ENCODE assay signal across 1 cellular context in the genomic region with DNA sequence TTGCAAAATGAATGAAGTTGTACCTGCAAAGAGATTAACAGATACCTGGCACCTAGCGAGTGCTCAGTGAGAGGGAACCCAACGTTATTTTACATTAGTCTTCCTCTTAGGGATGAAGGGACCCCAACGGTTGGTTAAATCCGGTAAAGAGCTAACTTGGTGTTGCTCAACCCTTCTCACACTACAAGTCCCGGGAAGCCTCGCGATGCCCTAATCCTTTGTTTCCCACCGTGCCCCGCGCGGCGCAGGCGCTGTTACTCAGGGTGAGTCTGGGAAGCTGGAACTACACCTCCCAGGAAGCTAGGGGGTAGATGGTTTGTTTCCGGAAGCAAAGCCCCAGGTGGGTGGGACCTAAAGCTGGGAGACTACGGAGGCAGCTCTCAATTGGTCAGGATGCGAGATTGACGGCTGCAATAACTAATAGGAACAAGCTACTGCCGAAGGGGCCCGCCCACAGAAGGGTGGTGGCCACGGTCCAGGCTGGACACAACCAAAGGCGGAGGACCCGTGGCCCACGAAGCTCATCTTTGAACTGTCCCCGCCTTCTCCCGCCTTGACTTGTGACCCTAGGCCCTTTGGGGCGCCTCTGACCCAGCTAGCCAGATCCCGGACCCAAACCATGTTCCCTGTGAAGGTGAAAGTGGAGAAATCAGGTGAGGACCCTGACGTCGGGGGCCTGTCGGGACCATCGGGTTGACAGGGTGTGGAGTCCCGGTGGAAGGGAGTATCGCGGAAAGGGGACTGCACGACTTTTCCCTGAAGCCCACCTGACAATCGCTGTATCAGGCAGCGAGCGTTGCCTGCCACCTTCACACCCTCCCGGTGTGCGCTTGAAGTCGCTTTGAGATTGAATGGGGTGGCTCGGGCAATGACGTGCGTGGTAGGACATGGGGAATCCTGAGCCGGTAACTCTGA.
TF ChIP-seq lines count a peak whose summit lies in the region.

Gene LIN37, plus strand, starts transcription at position 471 of the 915 bp plus-strand sequence. Its CDS starts 149 bp downstream, at position 620.

TF ChIP-seq in K562, 482 proteins besides CTCF, POLR2A, EP300 and RAD21 (continued from another document and continues in another):
- TF ChIP-seq, protein P1, sequence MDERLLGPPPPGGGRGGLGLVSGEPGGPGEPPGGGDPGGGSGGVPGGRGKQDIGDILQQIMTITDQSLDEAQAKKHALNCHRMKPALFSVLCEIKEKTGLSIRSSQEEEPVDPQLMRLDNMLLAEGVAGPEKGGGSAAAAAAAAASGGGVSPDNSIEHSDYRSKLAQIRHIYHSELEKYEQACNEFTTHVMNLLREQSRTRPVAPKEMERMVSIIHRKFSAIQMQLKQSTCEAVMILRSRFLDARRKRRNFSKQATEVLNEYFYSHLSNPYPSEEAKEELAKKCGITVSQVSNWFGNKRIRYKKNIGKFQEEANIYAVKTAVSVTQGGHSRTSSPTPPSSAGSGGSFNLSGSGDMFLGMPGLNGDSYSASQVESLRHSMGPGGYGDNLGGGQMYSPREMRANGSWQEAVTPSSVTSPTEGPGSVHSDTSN (CRISPR knock-in tag; IDR thresholded peaks at IDR 0.05; ENCODE audit: low read depth) = peak; percentile 91
- TF ChIP-seq, protein P1 (tag; conservative IDR thresholded peaks at IDR 0.05; ENCODE audit: low read depth) = peak; percentile 99
- TF ChIP-seq TFE3 (CRISPR knock-in tag; IDR thresholded peaks at IDR 0.05) (no peak), GTF3C2 (IDR thresholded peaks at IDR 0.05; ENCODE audit: borderline replicate concordance, extremely low read depth, insufficient read length) (no peak), MXI1 (IDR thresholded peaks at IDR 0.05; ENCODE audit: low read depth, low read length) (no peak), ILF3 (IDR thresholded peaks at IDR 0.05; ENCODE audit: borderline replicate concordance) (no peak), PYGO2 (tag; IDR thresholded peaks at IDR 0.05) (no peak), NCOA1 (IDR thresholded peaks at IDR 0.05; ENCODE audit: low read depth) (no peak), ZFP1 (CRISPR knock-in tag; IDR thresholded peaks at IDR 0.05) (no peak), KAT8 (IDR thresholded peaks at IDR 0.05; ENCODE audit: low read depth) (no peak), FOXA3 (CRISPR knock-in tag; conservative IDR thresholded peaks at IDR 0.05 in 1 of 2, IDR thresholded peaks at IDR 0.05 in 1 of 2) (no peak), ARNT (IDR thresholded peaks at IDR 0.05) (no peak; a peak in 1 of 4 replicates), JUNB (CRISPR knock-in tag; conservative IDR thresholded peaks at IDR 0.05) (no peak), HMGXB4 (CRISPR knock-in tag; IDR thresholded peaks at IDR 0.05) (no peak), CTBP1 (IDR thresholded peaks at IDR 0.05; ENCODE audit: borderline replicate concordance) (peak; percentile 9; the same call in 1 of the 2 replicates), SPI1 (IDR thresholded peaks at IDR 0.05; ENCODE audit: borderline replicate concordance, low read depth, low read length) (no peak), ZNF143 (CRISPR knock-in tag; IDR thresholded peaks at IDR 0.05) (peak; percentile 96), ZNF79 (CRISPR knock-in tag; IDR thresholded peaks at IDR 0.05; ENCODE audit: low read depth) (no peak), CCAR2 (IDR thresholded peaks at IDR 0.05; ENCODE audit: low read depth, low read length) (no peak), FOXK1 (CRISPR knock-in tag; IDR thresholded peaks at IDR 0.05; ENCODE audit: borderline replicate concordance) (no peak), XRCC5 (IDR thresholded peaks at IDR 0.05; ENCODE audit: low read depth, low read length) (no peak), CREBBP (IDR thresholded peaks at IDR 0.05; ENCODE audit: low read depth, low read length) (no peak), SMARCA4 (IDR thresholded peaks at IDR 0.05) (no peak), DMBX1 (CRISPR knock-in tag; IDR thresholded peaks at IDR 0.05; ENCODE audit: borderline replicate concordance) (no peak), SP1 (CRISPR knock-in tag; IDR thresholded peaks at IDR 0.05) (peak; percentile 93), ZNF699 (CRISPR knock-in tag; IDR thresholded peaks at IDR 0.05; ENCODE audit: insufficient replicate concordance) (no peak), HOXB6 (CRISPR knock-in tag; IDR thresholded peaks at IDR 0.05; ENCODE audit: borderline replicate concordance) (no peak), E2F5 (CRISPR knock-in tag; IDR thresholded peaks at IDR 0.05) (no peak), GTF2F1 (IDR thresholded peaks at IDR 0.05; ENCODE audit: low read depth, low read length) (no peak), SIN3B (IDR thresholded peaks at IDR 0.05; ENCODE audit: low read depth) (no peak)
- TF ChIP-seq, protein P2, sequence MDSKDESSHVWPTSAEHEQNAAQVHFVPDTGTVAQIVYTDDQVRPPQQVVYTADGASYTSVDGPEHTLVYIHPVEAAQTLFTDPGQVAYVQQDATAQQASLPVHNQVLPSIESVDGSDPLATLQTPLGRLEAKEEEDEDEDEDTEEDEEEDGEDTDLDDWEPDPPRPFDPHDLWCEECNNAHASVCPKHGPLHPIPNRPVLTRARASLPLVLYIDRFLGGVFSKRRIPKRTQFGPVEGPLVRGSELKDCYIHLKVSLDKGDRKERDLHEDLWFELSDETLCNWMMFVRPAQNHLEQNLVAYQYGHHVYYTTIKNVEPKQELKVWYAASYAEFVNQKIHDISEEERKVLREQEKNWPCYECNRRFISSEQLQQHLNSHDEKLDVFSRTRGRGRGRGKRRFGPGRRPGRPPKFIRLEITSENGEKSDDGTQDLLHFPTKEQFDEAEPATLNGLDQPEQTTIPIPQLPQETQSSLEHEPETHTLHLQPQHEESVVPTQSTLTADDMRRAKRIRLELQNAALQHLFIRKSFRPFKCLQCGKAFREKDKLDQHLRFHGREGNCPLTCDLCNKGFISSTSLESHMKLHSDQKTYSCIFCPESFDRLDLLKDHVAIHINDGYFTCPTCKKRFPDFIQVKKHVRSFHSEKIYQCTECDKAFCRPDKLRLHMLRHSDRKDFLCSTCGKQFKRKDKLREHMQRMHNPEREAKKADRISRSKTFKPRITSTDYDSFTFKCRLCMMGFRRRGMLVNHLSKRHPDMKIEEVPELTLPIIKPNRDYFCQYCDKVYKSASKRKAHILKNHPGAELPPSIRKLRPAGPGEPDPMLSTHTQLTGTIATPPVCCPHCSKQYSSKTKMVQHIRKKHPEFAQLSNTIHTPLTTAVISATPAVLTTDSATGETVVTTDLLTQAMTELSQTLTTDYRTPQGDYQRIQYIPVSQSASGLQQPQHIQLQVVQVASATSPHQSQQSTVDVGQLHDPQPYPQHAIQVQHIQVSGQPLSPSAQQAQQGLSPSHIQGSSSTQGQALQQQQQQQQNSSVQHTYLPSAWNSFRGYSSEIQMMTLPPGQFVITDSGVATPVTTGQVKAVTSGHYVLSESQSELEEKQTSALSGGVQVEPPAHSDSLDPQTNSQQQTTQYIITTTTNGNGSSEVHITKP (IDR thresholded peaks at IDR 0.05; ENCODE audit: partially characterized antibody) = peak; percentile 84
